Comparison of ENCODE assay signal across 8 cellular contexts in the genomic region with DNA sequence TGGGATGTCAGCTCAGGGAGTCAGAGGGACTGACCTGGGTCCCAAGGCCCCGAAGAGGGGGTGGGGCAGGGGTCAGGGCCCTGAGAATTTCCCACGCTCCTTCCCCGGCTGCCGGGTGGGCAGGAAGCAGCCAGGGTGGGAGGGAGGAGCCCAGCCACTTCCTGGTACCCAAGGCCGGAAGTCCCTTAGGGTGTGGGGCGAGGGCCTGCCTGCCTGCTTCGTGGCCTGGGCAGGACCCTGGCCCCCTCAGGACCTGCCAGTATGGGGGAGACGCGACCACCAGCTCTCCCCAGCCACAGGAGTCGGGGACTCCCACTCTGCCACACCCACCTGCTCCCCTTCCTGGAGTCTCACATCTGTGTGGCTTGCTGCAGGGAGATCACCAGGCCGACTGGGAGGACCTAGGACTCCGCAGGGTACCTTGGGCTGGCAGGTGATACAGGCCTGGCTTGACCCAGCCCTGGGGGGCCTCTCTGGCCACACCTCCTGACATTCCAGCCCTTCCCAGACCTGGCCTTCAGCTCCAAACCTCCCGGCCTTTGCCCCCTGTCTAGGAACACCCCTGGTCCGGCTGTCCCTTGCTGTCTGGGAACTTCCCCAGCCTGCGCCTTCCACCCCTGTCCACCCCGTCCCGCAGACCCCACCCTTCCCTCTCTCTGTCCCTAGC.
DNase-seq lines count a peak whose midpoint lies in the region; ATAC-seq and TF ChIP-seq lines count a peak whose summit lies in the region.

No MANE protein-coding gene starts in this region.

- no peak overlapping the region for H3K4me3 ChIP-seq in astrocyte of the spinal cord (ENCODE audit: low read depth, low read length)

- peak; percentile 33 for ATAC-seq in HG03175 (IDR thresholded peaks at IDR 0.05; ENCODE audit: unreplicated experiment)

- DNase-seq in GM13976 (ENCODE audit: low spot score) (peak; percentile 74), SKM-1 treated with dmso at 0.1 percent for 144 hours (lab: John Stamatoyannopoulos, UW; ENCODE audit: unreplicated experiment) (peak; percentile 60), astrocyte of the spinal cord (ENCODE audit: low read depth, low spot score) (peak; percentile 58), iris pigment epithelial cell (ENCODE audit: low read depth) (peak; percentile 46), dedifferentiated amniotic fluid mesenchymal stem cell (ENCODE audit: extremely low spot score) (no peak), cortex of kidney (lab: John Stamatoyannopoulos, UW) (no peak)
- peak; percentile 68 for DNase-seq in stimulated activated CD4-positive, alpha-beta T cell treated with anti-CD3 and anti-CD28 coated beads, Interleukin-4, amount 100 ng/mL, for 24 hours

- no peak for TF ChIP-seq CTCF in GM13976 (IDR thresholded peaks at IDR 0.05; ENCODE audit: borderline replicate concordance, control extremely low read depth, extremely low read depth, insufficient read depth, missing control alignments)
- TF ChIP-seq CTCF in astrocyte of the spinal cord (IDR thresholded peaks at IDR 0.05; ENCODE audit: low read depth, low read length) = no peak

- in situ Hi-C loops in GM13976 (cut with MboI; ENCODE audit: low sequenced_read_pairs, unreplicated experiment) = no loop called here
- in situ Hi-C loops in astrocyte of the spinal cord (cut with HindIII; ENCODE audit: low sequenced_read_pairs) = no loop called here

Comparison
In these comparisons a context has a peak if more than half of its experiments do, and no peak if none do; other contexts are left out.
1. DNase-seq: peak in GM13976 (single experiment), SKM-1 treated with dmso at 0.1 percent for 144 hours (single experiment), astrocyte of the spinal cord (single experiment), iris pigment epithelial cell (single experiment) and stimulated activated CD4-positive, alpha-beta T cell treated with anti-CD3 and anti-CD28 coated beads, Interleukin-4, amount 100 ng/mL, for 24 hours (single experiment); none in dedifferentiated amniotic fluid mesenchymal stem cell (single experiment) and cortex of kidney (single experiment).